In genomic region chr5:72108200-72109050, GRCh38 we compare ENCODE assay signal across 8 cellular contexts. TPM values are rescaled to one million over a fixed set of nuclear protein-coding genes. Genes with fewer than 3 reads are reported as not detected.
DNase-seq lines count a peak whose midpoint lies in the region; ATAC-seq and TF ChIP-seq lines count a peak whose summit lies in the region.

No MANE protein-coding gene starts in this region.

- peaks cover 11% of the 10 kb centered on the region for H3K4me1 Mint-ChIP-seq in stimulated activated effector memory CD8-positive, alpha-beta T cell treated with anti-CD3 and anti-CD28 coated beads, Interleukin-12 subunit alpha, Interleukin-12 subunit beta, amount 100 ng/mL, for 72 hours

- POLR2A ChIA-PET in Panc1 (lab: Charles Lee): interaction anchor here (0.6 to 0.7 kb wide), 3 partner anchors 13 to 200 kb away, joined by 3 to 9 read pairs (median 4); no protein-coding TSS in a partner anchor

- TF ChIP-seq CTCF in Panc1 (IDR thresholded peaks at IDR 0.05): no peak

- BruUV-seq in Panc1 (replicated peaks; lab: Mats Ljungman, UMichigan): no TSS peak

- H3K27ac ChIP-seq in Panc1 (ENCODE audit: low read length): peak overlapping the region; percentile 86

- no peaks in the 10 kb centered on the region; the same call in 1 of the 2 replicates for H3K27me3 ChIP-seq in Panc1 (ENCODE audit: control insufficient read depth, insufficient read depth, low read length)

- no peaks in the 10 kb centered on the region for H3K36me3 ChIP-seq in Panc1 (ENCODE audit: control insufficient read depth, insufficient read depth, low read length)

- H3K4me3 ChIP-seq in Panc1 (ENCODE audit: low read depth in 2 of 2, low read length in 2 of 2): peak overlapping the region; percentile 80 to 93

- peak; percentile 71 for DNase-seq in EL
- DNase-seq in Panc1 (ENCODE audit: low read depth, low spot score): no peak
- DNase-seq in dedifferentiated amniotic fluid mesenchymal stem cell (ENCODE audit: extremely low spot score): peak; percentile 49
- peak; percentile 62 for DNase-seq in kidney tubule cell (ENCODE audit: low spot score)
- DNase-seq in stimulated activated effector memory CD8-positive, alpha-beta T cell treated with anti-CD3 and anti-CD28 coated beads, Interleukin-12 subunit alpha, Interleukin-12 subunit beta, amount 100 ng/mL, for 72 hours (ENCODE audit: low spot score in 2 of 2): no peak
- DNase-seq in MV-4-11 (lab: John Stamatoyannopoulos, UW): no peak

- CTCF ChIA-PET in Panc1 (lab: Charles Lee): interaction anchor here (0.6 to 0.7 kb wide), 4 partner anchors 127 to 324 kb away, joined by 3 to 7 read pairs (median 5); no protein-coding TSS in a partner anchor

- H3K36me3 Mint-ChIP-seq in stimulated activated effector memory CD8-positive, alpha-beta T cell treated with anti-CD3 and anti-CD28 coated beads, Interleukin-12 subunit alpha, Interleukin-12 subunit beta, amount 100 ng/mL, for 72 hours: no peaks in the 10 kb centered on the region

- peak overlapping the region; percentile 38 for H3K4me3 Mint-ChIP-seq in stimulated activated effector memory CD8-positive, alpha-beta T cell treated with anti-CD3 and anti-CD28 coated beads, Interleukin-12 subunit alpha, Interleukin-12 subunit beta, amount 100 ng/mL, for 72 hours

- peaks cover 19% of the 10 kb centered on the region for H3K4me1 ChIP-seq in Panc1 (ENCODE audit: control insufficient read depth, insufficient read depth, low read length)

- no peak overlapping the region for H3K27ac Mint-ChIP-seq in stimulated activated effector memory CD8-positive, alpha-beta T cell treated with anti-CD3 and anti-CD28 coated beads, Interleukin-12 subunit alpha, Interleukin-12 subunit beta, amount 100 ng/mL, for 72 hours

- 0 out of 2 replicates have a peak, but pooled peaks cover 1% of the 10 kb centered on the region for H3K9me3 ChIP-seq in Panc1 (ENCODE audit: control insufficient read depth, insufficient read depth, low read depth, low read length)

- intact Hi-C loops in Panc1 (cut with micrococcal nuclease; ENCODE audit: unreplicated experiment): loop anchor here (10.0 kb wide), 1 partner anchor 324 kb away; no protein-coding TSS in a partner anchor

- in situ Hi-C loops in Panc1 (cut with HindIII; ENCODE audit: low pct_unique_long_range_greater_than_20kb, low sequenced_read_pairs): no loop called here

- ATAC-seq in HG02885 (IDR thresholded peaks at IDR 0.05; ENCODE audit: poor library complexity, unreplicated experiment) (peak; percentile 35), Panc1 (peak; percentile 80), GM19328 (IDR thresholded peaks at IDR 0.05; ENCODE audit: unreplicated experiment) (no peak)
- peak; percentile 29 for ATAC-seq in stimulated activated effector memory CD8-positive, alpha-beta T cell treated with anti-CD3 and anti-CD28 coated beads, Interleukin-12 subunit alpha, Interleukin-12 subunit beta, amount 100 ng/mL, for 72 hours

- no peaks in the 10 kb centered on the region for H3K9me3 Mint-ChIP-seq in stimulated activated effector memory CD8-positive, alpha-beta T cell treated with anti-CD3 and anti-CD28 coated beads, Interleukin-12 subunit alpha, Interleukin-12 subunit beta, amount 100 ng/mL, for 72 hours

RNA-seq across cellular contexts. Expression of gene MAP1B, which starts 1.1 kb away (rescaled TPM):
- total RNA-seq in Panc1 (2021; ENCODE audit: unreplicated experiment): 82.3 TPM
- polyA plus RNA-seq in Panc1 (2012; ENCODE audit: insufficient read length): 13.3 TPM

Comparison
In these comparisons a context has a peak if more than half of its experiments do, and no peak if none do; other contexts are left out.
1. DNase-seq: peak in EL (single experiment), dedifferentiated amniotic fluid mesenchymal stem cell (single experiment) and kidney tubule cell (single experiment); none in Panc1 (single experiment), stimulated activated effector memory CD8-positive, alpha-beta T cell treated with anti-CD3 and anti-CD28 coated beads, Interleukin-12 subunit alpha, Interleukin-12 subunit beta, amount 100 ng/mL, for 72 hours (0 of 2) and MV-4-11 (single experiment).